1 cellular context compared by ENCODE assay signal in the genomic region with DNA sequence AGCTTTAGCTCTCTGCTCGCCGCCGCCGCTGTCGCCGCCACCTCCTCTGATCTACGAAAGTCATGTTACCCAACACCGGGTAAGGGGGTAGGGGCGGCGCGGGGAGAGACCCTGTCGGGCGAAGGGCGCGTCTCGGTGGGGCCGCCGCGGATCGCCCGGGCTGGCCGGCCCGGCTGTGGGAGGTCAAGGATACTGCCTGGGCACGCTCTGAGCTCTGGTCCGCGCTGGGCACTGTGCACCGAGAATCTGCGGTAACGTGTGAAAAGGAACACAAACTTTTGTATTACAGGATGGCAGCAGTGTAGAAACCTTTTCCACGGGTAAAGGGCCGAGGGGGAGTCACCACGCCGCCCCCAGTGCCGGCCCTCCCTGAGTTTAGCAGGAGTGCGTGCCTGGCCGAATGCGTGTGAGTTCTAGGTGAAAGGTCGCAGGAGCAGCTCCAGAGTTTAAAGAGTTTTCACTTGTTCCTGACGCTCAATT.
A peak's percentile ranks its signal among the peaks of the same experiment; 100 is the strongest.
TF ChIP-seq lines count a peak whose summit lies in the region.

Gene HSDL2 (plus strand): TSS at position 7 of the 480 bp plus-strand sequence. CDS start 56 bp downstream, at position 63.

TF ChIP-seq in K562, 482 proteins besides CTCF, POLR2A, EP300 and RAD21 (continued from another document):
- no peak for TF ChIP-seq NR2C2 (CRISPR knock-in tag; IDR thresholded peaks at IDR 0.05)
- peak; percentile 89 for TF ChIP-seq NR2C2 (tag; IDR thresholded peaks at IDR 0.05)
- no peak for TF ChIP-seq CHD2 (IDR thresholded peaks at IDR 0.05; ENCODE audit: low read depth, low read length)
- peak; percentile 54; the same call in 1 of the 2 replicates for TF ChIP-seq RB1 (IDR thresholded peaks at IDR 0.05; ENCODE audit: low read depth)
- TF ChIP-seq HDAC1 (IDR thresholded peaks at IDR 0.05), result peak in 1 of 2 experiments; percentile 9; a peak in 1 of 4 replicates
- TF ChIP-seq ZNF766 (CRISPR knock-in tag; conservative IDR thresholded peaks at IDR 0.05), result no peak
- TF ChIP-seq, protein P1, sequence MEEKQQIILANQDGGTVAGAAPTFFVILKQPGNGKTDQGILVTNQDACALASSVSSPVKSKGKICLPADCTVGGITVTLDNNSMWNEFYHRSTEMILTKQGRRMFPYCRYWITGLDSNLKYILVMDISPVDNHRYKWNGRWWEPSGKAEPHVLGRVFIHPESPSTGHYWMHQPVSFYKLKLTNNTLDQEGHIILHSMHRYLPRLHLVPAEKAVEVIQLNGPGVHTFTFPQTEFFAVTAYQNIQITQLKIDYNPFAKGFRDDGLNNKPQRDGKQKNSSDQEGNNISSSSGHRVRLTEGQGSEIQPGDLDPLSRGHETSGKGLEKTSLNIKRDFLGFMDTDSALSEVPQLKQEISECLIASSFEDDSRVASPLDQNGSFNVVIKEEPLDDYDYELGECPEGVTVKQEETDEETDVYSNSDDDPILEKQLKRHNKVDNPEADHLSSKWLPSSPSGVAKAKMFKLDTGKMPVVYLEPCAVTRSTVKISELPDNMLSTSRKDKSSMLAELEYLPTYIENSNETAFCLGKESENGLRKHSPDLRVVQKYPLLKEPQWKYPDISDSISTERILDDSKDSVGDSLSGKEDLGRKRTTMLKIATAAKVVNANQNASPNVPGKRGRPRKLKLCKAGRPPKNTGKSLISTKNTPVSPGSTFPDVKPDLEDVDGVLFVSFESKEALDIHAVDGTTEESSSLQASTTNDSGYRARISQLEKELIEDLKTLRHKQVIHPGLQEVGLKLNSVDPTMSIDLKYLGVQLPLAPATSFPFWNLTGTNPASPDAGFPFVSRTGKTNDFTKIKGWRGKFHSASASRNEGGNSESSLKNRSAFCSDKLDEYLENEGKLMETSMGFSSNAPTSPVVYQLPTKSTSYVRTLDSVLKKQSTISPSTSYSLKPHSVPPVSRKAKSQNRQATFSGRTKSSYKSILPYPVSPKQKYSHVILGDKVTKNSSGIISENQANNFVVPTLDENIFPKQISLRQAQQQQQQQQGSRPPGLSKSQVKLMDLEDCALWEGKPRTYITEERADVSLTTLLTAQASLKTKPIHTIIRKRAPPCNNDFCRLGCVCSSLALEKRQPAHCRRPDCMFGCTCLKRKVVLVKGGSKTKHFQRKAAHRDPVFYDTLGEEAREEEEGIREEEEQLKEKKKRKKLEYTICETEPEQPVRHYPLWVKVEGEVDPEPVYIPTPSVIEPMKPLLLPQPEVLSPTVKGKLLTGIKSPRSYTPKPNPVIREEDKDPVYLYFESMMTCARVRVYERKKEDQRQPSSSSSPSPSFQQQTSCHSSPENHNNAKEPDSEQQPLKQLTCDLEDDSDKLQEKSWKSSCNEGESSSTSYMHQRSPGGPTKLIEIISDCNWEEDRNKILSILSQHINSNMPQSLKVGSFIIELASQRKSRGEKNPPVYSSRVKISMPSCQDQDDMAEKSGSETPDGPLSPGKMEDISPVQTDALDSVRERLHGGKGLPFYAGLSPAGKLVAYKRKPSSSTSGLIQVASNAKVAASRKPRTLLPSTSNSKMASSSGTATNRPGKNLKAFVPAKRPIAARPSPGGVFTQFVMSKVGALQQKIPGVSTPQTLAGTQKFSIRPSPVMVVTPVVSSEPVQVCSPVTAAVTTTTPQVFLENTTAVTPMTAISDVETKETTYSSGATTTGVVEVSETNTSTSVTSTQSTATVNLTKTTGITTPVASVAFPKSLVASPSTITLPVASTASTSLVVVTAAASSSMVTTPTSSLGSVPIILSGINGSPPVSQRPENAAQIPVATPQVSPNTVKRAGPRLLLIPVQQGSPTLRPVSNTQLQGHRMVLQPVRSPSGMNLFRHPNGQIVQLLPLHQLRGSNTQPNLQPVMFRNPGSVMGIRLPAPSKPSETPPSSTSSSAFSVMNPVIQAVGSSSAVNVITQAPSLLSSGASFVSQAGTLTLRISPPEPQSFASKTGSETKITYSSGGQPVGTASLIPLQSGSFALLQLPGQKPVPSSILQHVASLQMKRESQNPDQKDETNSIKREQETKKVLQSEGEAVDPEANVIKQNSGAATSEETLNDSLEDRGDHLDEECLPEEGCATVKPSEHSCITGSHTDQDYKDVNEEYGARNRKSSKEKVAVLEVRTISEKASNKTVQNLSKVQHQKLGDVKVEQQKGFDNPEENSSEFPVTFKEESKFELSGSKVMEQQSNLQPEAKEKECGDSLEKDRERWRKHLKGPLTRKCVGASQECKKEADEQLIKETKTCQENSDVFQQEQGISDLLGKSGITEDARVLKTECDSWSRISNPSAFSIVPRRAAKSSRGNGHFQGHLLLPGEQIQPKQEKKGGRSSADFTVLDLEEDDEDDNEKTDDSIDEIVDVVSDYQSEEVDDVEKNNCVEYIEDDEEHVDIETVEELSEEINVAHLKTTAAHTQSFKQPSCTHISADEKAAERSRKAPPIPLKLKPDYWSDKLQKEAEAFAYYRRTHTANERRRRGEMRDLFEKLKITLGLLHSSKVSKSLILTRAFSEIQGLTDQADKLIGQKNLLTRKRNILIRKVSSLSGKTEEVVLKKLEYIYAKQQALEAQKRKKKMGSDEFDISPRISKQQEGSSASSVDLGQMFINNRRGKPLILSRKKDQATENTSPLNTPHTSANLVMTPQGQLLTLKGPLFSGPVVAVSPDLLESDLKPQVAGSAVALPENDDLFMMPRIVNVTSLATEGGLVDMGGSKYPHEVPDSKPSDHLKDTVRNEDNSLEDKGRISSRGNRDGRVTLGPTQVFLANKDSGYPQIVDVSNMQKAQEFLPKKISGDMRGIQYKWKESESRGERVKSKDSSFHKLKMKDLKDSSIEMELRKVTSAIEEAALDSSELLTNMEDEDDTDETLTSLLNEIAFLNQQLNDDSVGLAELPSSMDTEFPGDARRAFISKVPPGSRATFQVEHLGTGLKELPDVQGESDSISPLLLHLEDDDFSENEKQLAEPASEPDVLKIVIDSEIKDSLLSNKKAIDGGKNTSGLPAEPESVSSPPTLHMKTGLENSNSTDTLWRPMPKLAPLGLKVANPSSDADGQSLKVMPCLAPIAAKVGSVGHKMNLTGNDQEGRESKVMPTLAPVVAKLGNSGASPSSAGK (IDR thresholded peaks at IDR 0.05), result 0 out of 2 replicates have a peak, but pooled peaks have one; percentile 7
- no peak for TF ChIP-seq PHB (CRISPR knock-in tag; IDR thresholded peaks at IDR 0.05)
- no peak for TF ChIP-seq PURB (CRISPR knock-in tag; IDR thresholded peaks at IDR 0.05; ENCODE audit: low read depth)
- TF ChIP-seq SAP30 (IDR thresholded peaks at IDR 0.05; ENCODE audit: borderline replicate concordance, insufficient read depth, low read depth, low read length, poor library complexity, severe bottlenecking), result peak; percentile 28
- peak; percentile 35 for TF ChIP-seq RBBP5 (IDR thresholded peaks at IDR 0.05; ENCODE audit: borderline replicate concordance, insufficient read depth, low read length, poor library complexity, severe bottlenecking)
- peak; percentile 51 for TF ChIP-seq CCNT2 (IDR thresholded peaks at IDR 0.05; ENCODE audit: borderline replicate concordance, extremely low read depth, insufficient read length, low read depth, low read length)
- TF ChIP-seq E2F3 (CRISPR knock-in tag; IDR thresholded peaks at IDR 0.05), result no peak
- 0 out of 2 replicates have a peak, but pooled peaks have one; percentile 5 for TF ChIP-seq HSF4 (CRISPR knock-in tag; IDR thresholded peaks at IDR 0.05; ENCODE audit: borderline replicate concordance)
- no peak for TF ChIP-seq BHLHE40 (IDR thresholded peaks at IDR 0.05; ENCODE audit: low read length)
- no peak for TF ChIP-seq HIVEP1 (CRISPR knock-in tag; IDR thresholded peaks at IDR 0.05)
- peak; percentile 82 for TF ChIP-seq VEZF1 (CRISPR knock-in tag; IDR thresholded peaks at IDR 0.05)
- TF ChIP-seq ZNF639 (CRISPR knock-in tag; conservative IDR thresholded peaks at IDR 0.05 in 1 of 2, IDR thresholded peaks at IDR 0.05 in 1 of 2), result 0 out of 4 replicates have a peak, but pooled peaks of 1 of the 2 experiments have one; percentile 26
- TF ChIP-seq YY1 (IDR thresholded peaks at IDR 0.05; ENCODE audit: borderline replicate concordance in 1 of 3, control insufficient read depth in 1 of 3, extremely low read depth in 1 of 3, insufficient read depth in 3 of 3, insufficient read length in 1 of 3, insufficient replicate concordance in 2 of 3, low read depth in 1 of 3, low read length in 2 of 3), result peak in 1 of 3 experiments; percentile 4
